9 cellular contexts compared by ENCODE assay signal in the genomic region with DNA sequence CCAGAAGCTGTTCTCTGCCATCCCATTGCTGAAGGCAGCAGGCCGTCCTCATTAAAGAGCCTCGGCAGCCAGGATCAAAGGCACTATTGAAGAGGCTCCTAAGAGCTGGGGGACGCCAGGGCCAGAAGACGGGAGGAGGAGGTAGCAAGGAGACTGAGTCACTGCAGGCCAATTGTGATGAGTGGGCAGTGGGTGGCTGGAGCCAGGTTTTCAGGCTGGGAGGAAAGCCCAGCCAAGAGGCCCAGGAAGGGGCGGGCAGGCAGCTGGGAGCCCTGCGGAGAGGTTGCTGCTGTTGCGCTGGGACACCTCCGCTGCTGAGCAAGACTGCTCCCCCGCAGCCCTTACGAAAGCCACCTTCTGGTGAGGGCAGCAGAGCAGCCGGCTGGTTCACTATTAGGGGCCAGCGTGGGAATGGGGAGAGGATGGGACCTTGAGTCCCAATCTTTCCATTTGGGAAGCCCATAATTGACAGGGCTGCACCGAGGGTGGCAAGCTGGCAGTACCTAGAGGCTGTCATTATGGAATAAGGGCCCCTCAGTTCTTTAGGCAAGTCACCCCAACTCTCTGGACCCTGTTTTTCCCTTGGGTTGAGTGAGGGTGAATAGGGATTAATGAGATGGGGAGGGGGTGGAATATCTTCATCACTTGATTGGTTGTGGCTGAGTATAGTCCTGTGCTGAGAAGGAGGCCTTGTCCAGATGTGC. TPM values are rescaled to one million over a fixed set of nuclear protein-coding genes. Genes with fewer than 3 reads are reported as not detected.
DNase-seq lines count a peak whose midpoint lies in the region; ATAC-seq, FAIRE-seq and TF ChIP-seq lines count a peak whose summit lies in the region.
"Had no signal": no experiment of that assay in that cellular context is flagged by ENCODE, and none has a peak within 500 bp of the region (broad histone marks: within the 10 kb centered on the region; RNA-seq: fewer than 3 reads in every experiment).

No MANE protein-coding gene starts in this region.

- no peak overlapping the region for H3K9ac ChIP-seq in kidney (ENCODE audit: low read length in 2 of 2)

- H3K9me3 ChIP-seq in kidney (ENCODE audit: control insufficient read depth in 1 of 2, low read length in 2 of 2) = no peaks in the 10 kb centered on the region
- no peaks in the 10 kb centered on the region for H3K9me3 ChIP-seq in thyroid gland

- no peak for TF ChIP-seq POLR2A in thyroid gland (IDR thresholded peaks at IDR 0.05)

- no peak for ATAC-seq in HG02623 (IDR thresholded peaks at IDR 0.05; ENCODE audit: unreplicated experiment)
- no peak for ATAC-seq in HG03520 (IDR thresholded peaks at IDR 0.05; ENCODE audit: unreplicated experiment)

- H3K27me3 ChIP-seq in thyroid gland = no peaks in the 10 kb centered on the region

- DNase-seq in HT1080 (ENCODE audit: low read depth) (peak; percentile 63), cardiac fibroblast (ENCODE audit: low read depth in 2 of 2) (peak; percentile 93), kidney (peak; percentile 73), thyroid gland (peak; percentile 36 to 62), RPMI8226 (no peak)
- no peak for DNase-seq in activated effector memory CD4-positive, alpha-beta T cell treated with anti-CD3 and anti-CD28 coated beads, Interleukin-2, amount 50 U/mL, for 16 hours
- DNase-seq: immature natural killer cell had no signal

- no peak overlapping the region for H3K27ac ChIP-seq in kidney (ENCODE audit: low read depth in 2 of 2, low read length in 2 of 2)
- H3K27ac ChIP-seq in thyroid gland = no peak overlapping the region

- H3K4me3 ChIP-seq in cardiac fibroblast (replicated peaks in 1 of 2; ENCODE audit: low read depth in 2 of 2, low read length in 2 of 2) (no peak overlapping the region), kidney (ENCODE audit: low read length in 2 of 2) (no peak overlapping the region), thyroid gland (replicated peaks in 1 of 3) (no peak overlapping the region)

- TF ChIP-seq CTCF in cardiac fibroblast (IDR thresholded peaks at IDR 0.05; ENCODE audit: low read depth, low read length) (peak; percentile 19), kidney (IDR thresholded peaks at IDR 0.05; ENCODE audit: borderline replicate concordance, extremely low read depth, insufficient read depth) (no peak), thyroid gland (IDR thresholded peaks at IDR 0.05) (no peak)

- 48 to 59% methylated on average over 7 to 12 of the region's 13 CpGs for WGBS in thyroid gland, 2 donors

- H3K4me1 ChIP-seq in kidney (ENCODE audit: control insufficient read depth in 1 of 2, insufficient read depth in 1 of 2, low read depth in 1 of 2, low read length in 2 of 2) (peaks cover 4 to 26% of the 10 kb centered on the region in 2 donors), thyroid gland (peaks cover 8 to 17% of the 10 kb centered on the region in 2 donors)

- H3K36me3 ChIP-seq in kidney (ENCODE audit: control insufficient read depth in 1 of 2, insufficient read depth in 2 of 2, low read length in 2 of 2) (no peaks in the 10 kb centered on the region), thyroid gland (no peaks in the 10 kb centered on the region)

- intact Hi-C loops in kidney (cut with DNase I) = no loop called here
- intact Hi-C loops in thyroid gland (cut with DNase I) = no loop called here

- FAIRE-seq in kidney (lab: Jason Lieb, UNC) = no peak

RNA-seq across cellular contexts. Expression of gene UNC5B, which starts 48.4 kb away (rescaled TPM):
- total RNA-seq in HT1080 (2014; rRNA removed; shearing (Covaris generic)) = 1.7 and 2.9 TPM in 2 replicates
- 2.5 and 3.5 TPM in 2 replicates for polyA plus RNA-seq in HT1080 (2015; cell fraction: cytosol; rRNA removed)
- 6.3 and 6.9 TPM in 2 replicates for polyA plus RNA-seq in HT1080 (2015; cell fraction: nucleus; rRNA removed)
- total RNA-seq in kidney = 22.6 TPM
- polyA plus RNA-seq in kidney (ENCODE audit: insufficient read depth, low read depth, low replicate concordance) = 5.5 TPM
- total RNA-seq in thyroid gland = 1 to 10 TPM; 3.9 to 7.1 (median 5.7) TPM

RNA-seq across cellular contexts. Expression of gene SLC29A3, which starts 58.3 kb away (rescaled TPM):
- total RNA-seq in HT1080 (2014; rRNA removed; shearing (Covaris generic)) = 1.4 and 1.6 TPM in 2 replicates
- polyA plus RNA-seq in HT1080 (2015; cell fraction: cytosol; rRNA removed) = 2.2 and 2.8 TPM in 2 replicates
- 1.7 and 1.8 TPM in 2 replicates for polyA plus RNA-seq in HT1080 (2015; cell fraction: nucleus; rRNA removed)
- total RNA-seq in kidney = 5.3 TPM
- 5.7 TPM for polyA plus RNA-seq in kidney (ENCODE audit: insufficient read depth, low read depth, low replicate concordance)
- total RNA-seq in thyroid gland = 1 to 10 TPM; 5.1 to 8.2 (median 6.7) TPM

Comparison
In these comparisons a context has a peak if more than half of its experiments do, and no peak if none do; other contexts are left out.
1. DNase-seq: peak in HT1080 (single experiment), cardiac fibroblast (2 of 2), kidney (single experiment) and thyroid gland (2 of 2); none in RPMI8226 (single experiment) and activated effector memory CD4-positive, alpha-beta T cell treated with anti-CD3 and anti-CD28 coated beads, Interleukin-2, amount 50 U/mL, for 16 hours (single experiment).